ENCODE assay signal across 11 cellular contexts in genomic region chr7:101728888-101729883, GRCh38.
DNase-seq lines count a peak whose midpoint lies in the region; ATAC-seq and TF ChIP-seq lines count a peak whose summit lies in the region.
"Had no signal": no experiment of that assay in that cellular context is flagged by ENCODE, and none has a peak within 500 bp of the region (broad histone marks: within the 10 kb centered on the region; RNA-seq: fewer than 3 reads in every experiment).

No MANE protein-coding gene starts in this region.

- ATAC-seq in HG03442 (IDR thresholded peaks at IDR 0.05; ENCODE audit: unreplicated experiment): no peak
- ATAC-seq: Panc1 had no signal

- H3K9ac ChIP-seq in smooth muscle cell (ENCODE audit: low read depth): peak overlapping the region; percentile 14

- H3K4me2 ChIP-seq in smooth muscle cell: peak overlapping the region; percentile 36

- H3K36me3 ChIP-seq in SJCRH30 (no peaks in the 10 kb centered on the region), smooth muscle cell (ENCODE audit: low read depth) (no peaks in the 10 kb centered on the region)

- H3K9me3 ChIP-seq in SJCRH30 (replicated peaks) (no peaks in the 10 kb centered on the region), smooth muscle cell (replicated peaks; ENCODE audit: low read depth) (no peaks in the 10 kb centered on the region)

- H3K4me1 ChIP-seq in SJCRH30 (peaks cover 9% of the 10 kb centered on the region), smooth muscle cell (ENCODE audit: low read depth) (peaks cover 14% of the 10 kb centered on the region)

- H3K27ac ChIP-seq in SJCRH30: no peak overlapping the region
- peak overlapping the region; percentile 87 for H3K27ac ChIP-seq in smooth muscle cell (ENCODE audit: low read depth)

- TF ChIP-seq CTCF in fibroblast of pulmonary artery (IDR thresholded peaks at IDR 0.05; ENCODE audit: low read length, missing control alignments) (no peak), smooth muscle cell (IDR thresholded peaks at IDR 0.05; ENCODE audit: borderline replicate concordance, insufficient read depth, poor library complexity, severe bottlenecking) (no peak)

- H4K20me1 ChIP-seq in smooth muscle cell (ENCODE audit: low read depth): no peaks in the 10 kb centered on the region

- peaks cover 3 to 8% of the 10 kb centered on the region in 2 donors for H3K4me1 Mint-ChIP-seq in immature natural killer cell

- no peaks in the 10 kb centered on the region for H3K36me3 Mint-ChIP-seq in immature natural killer cell
- H3K36me3 Mint-ChIP-seq: natural killer cell treated with Interleukin-12 subunit alpha and Interleukin-12 subunit beta and Interleukin-15 and Interleukin-18, amount 100 ng/mL, for 72 hours had no signal

- H3K4me3 ChIP-seq in SJCRH30 (no peak overlapping the region), fibroblast of pulmonary artery (replicated peaks; ENCODE audit: low read depth, low read length) (no peak overlapping the region), smooth muscle cell (no peak overlapping the region)

- no peaks in the 10 kb centered on the region for H3K9me3 Mint-ChIP-seq in immature natural killer cell
- H3K9me3 Mint-ChIP-seq: activated T-cell treated with anti-CD3 and anti-CD28 coated beads, Interleukin-2, amount 50 U/mL, for 24 hours; natural killer cell treated with Interleukin-12 subunit alpha and Interleukin-12 subunit beta and Interleukin-15 and Interleukin-18, amount 100 ng/mL, for 72 hours had no signal

- H3K27ac Mint-ChIP-seq in immature natural killer cell: no peak overlapping the region
- H3K27ac Mint-ChIP-seq: activated T-cell treated with anti-CD3 and anti-CD28 coated beads, Interleukin-2, amount 50 U/mL, for 24 hours; natural killer cell treated with Interleukin-12 subunit alpha and Interleukin-12 subunit beta and Interleukin-15 and Interleukin-18, amount 100 ng/mL, for 72 hours had no signal

- H3F3A ChIP-seq in smooth muscle cell (ENCODE audit: low read depth): peaks cover 14% of the 10 kb centered on the region

- no peaks in the 10 kb centered on the region for H3K79me2 ChIP-seq in smooth muscle cell (ENCODE audit: low read depth)

- DNase-seq in HK-2 (ENCODE audit: unreplicated experiment) (peak; percentile 97), SJCRH30 (peak; percentile 67 to 79), fibroblast of pulmonary artery (ENCODE audit: low read depth) (peak; percentile 91), smooth muscle cell (lab: John Stamatoyannopoulos, UW; ENCODE audit: unreplicated experiment) (peak; percentile 69), immature natural killer cell (no peak), RPMI8226 (no peak)
- no peak for DNase-seq in stimulated activated naive CD4-positive, alpha-beta T cell (lab: John Stamatoyannopoulos, UW)
- DNase-seq: activated T-cell treated with anti-CD3 and anti-CD28 coated beads, Interleukin-2, amount 50 U/mL, for 24 hours had no signal

- 24% methylated on average over 21 of the region's 21 CpGs for WGBS in smooth muscle cell (ENCODE audit: low lambda C conversion rate)

- no peak overlapping the region for H3K4me3 Mint-ChIP-seq in immature natural killer cell
- H3K4me3 Mint-ChIP-seq: activated T-cell treated with anti-CD3 and anti-CD28 coated beads, Interleukin-2, amount 50 U/mL, for 24 hours; natural killer cell treated with Interleukin-12 subunit alpha and Interleukin-12 subunit beta and Interleukin-15 and Interleukin-18, amount 100 ng/mL, for 72 hours had no signal

- peaks cover 0 to 4% (median 0%) of the 10 kb centered on the region in 3 donors for H3K27me3 Mint-ChIP-seq in immature natural killer cell (ENCODE audit: low read depth in 3 of 3)
- H3K27me3 Mint-ChIP-seq: activated T-cell treated with anti-CD3 and anti-CD28 coated beads, Interleukin-2, amount 50 U/mL, for 24 hours; natural killer cell treated with Interleukin-12 subunit alpha and Interleukin-12 subunit beta and Interleukin-15 and Interleukin-18, amount 100 ng/mL, for 72 hours had no signal

- H3K27me3 ChIP-seq in SJCRH30 (no peaks in the 10 kb centered on the region), smooth muscle cell (ENCODE audit: low read depth) (no peaks in the 10 kb centered on the region)

- no peak overlapping the region for H2AFZ ChIP-seq in smooth muscle cell (ENCODE audit: low read depth)

Comparison
In these comparisons a context has a peak if more than half of its experiments do, and no peak if none do; other contexts are left out.
1. DNase-seq: peak in HK-2 (single experiment), SJCRH30 (2 of 2), fibroblast of pulmonary artery (single experiment) and smooth muscle cell (single experiment); none in immature natural killer cell (0 of 3), stimulated activated naive CD4-positive, alpha-beta T cell (0 of 6) and RPMI8226 (single experiment).